15 cellular contexts compared by ENCODE assay signal in genomic region chr10:77533156-77533886, GRCh38.
DNase-seq lines count a peak whose midpoint lies in the region; ATAC-seq, FAIRE-seq and TF ChIP-seq lines count a peak whose summit lies in the region.
"Had no signal": no experiment of that assay in that cellular context is flagged by ENCODE, and none has a peak within 500 bp of the region (broad histone marks: within the 10 kb centered on the region; RNA-seq: fewer than 3 reads in every experiment).

No MANE protein-coding gene starts in this region.

- FAIRE-seq in GM12878 (lab: Jason Lieb, UNC): peak; percentile 61

- no peaks in the 10 kb centered on the region for H3K9me3 Mint-ChIP-seq in HFFc6
- no peaks in the 10 kb centered on the region for H3K9me3 Mint-ChIP-seq in activated CD4-positive, alpha-beta T cell treated with anti-CD3 and anti-CD28 coated beads, Interleukin-2, amount 10 ng/mL, durations not matched to agents 24 days and 14 days
- H3K9me3 Mint-ChIP-seq: activated CD8-positive, alpha-beta T cell treated with anti-CD3 and anti-CD28 coated beads for 36 hours; IgD-negative memory B cell had no signal

- TF ChIP-seq EP300 in GM12878 (IDR thresholded peaks at IDR 0.05; ENCODE audit: borderline replicate concordance in 1 of 2, control insufficient read depth in 1 of 2, low read depth in 2 of 2, low read length in 2 of 2): no peak

- no peaks in the 10 kb centered on the region for H3K9me3 ChIP-seq in GM12878 (replicated peaks; ENCODE audit: control insufficient read depth, insufficient read depth, low read length)
- no peaks in the 10 kb centered on the region for H3K9me3 ChIP-seq in right lobe of liver
- H3K9me3 ChIP-seq in stomach smooth muscle (ENCODE audit: control insufficient read depth in 2 of 2, low read length in 2 of 2): no peaks in the 10 kb centered on the region

- peaks cover 2% of the 10 kb centered on the region; the same call in 1 of the 2 replicates for H3K27me3 Mint-ChIP-seq in HFFc6 (ENCODE audit: insufficient read depth)
- H3K27me3 Mint-ChIP-seq in activated CD4-positive, alpha-beta T cell treated with anti-CD3 and anti-CD28 coated beads, Interleukin-2, amount 10 ng/mL, durations not matched to agents 24 days and 14 days: no peaks in the 10 kb centered on the region
- H3K27me3 Mint-ChIP-seq: IgD-negative memory B cell had no signal

- intact Hi-C loops in GM12878 (cut with micrococcal nuclease; ENCODE audit: unreplicated experiment) (no loop called here), right lobe of liver (cut with DNase I) (no loop called here)
- intact Hi-C loops in activated CD4-positive, alpha-beta T cell treated with anti-CD3 and anti-CD28 coated beads, Interleukin-2, amount 10 ng/mL, durations not matched to agents 24 days and 14 days (cut with micrococcal nuclease): no loop called here

- RAD21 ChIA-PET in GM12878 (lab: Charles Lee; ENCODE audit: unreplicated experiment): interaction anchor here (0.9 to 2.1 kb wide), 8 partner anchors 10 to 107 kb away, joined by 3 to 6 read pairs (median 4); no protein-coding TSS in a partner anchor

- TF ChIP-seq CTCF in HFFc6 (IDR thresholded peaks at IDR 0.05) (no peak), GM12878 (IDR thresholded peaks at IDR 0.05 in 2 of 3, conservative IDR thresholded peaks at IDR 0.05 in 1 of 3; ENCODE audit: control insufficient read depth in 2 of 3, extremely low read depth in 1 of 3, insufficient read depth in 1 of 3, low read depth in 3 of 3, low read length in 3 of 3) (no peak), right lobe of liver (IDR thresholded peaks at IDR 0.05) (no peak)

- H3K4me3 Mint-ChIP-seq in HFFc6: peak overlapping the region; percentile 87
- no peak overlapping the region for H3K4me3 Mint-ChIP-seq in activated CD4-positive, alpha-beta T cell treated with anti-CD3 and anti-CD28 coated beads, Interleukin-2, amount 10 ng/mL, durations not matched to agents 24 days and 14 days
- H3K4me3 Mint-ChIP-seq: activated CD8-positive, alpha-beta T cell treated with anti-CD3 and anti-CD28 coated beads for 36 hours had no signal

- H3K36me3 Mint-ChIP-seq in HFFc6 (ENCODE audit: low read depth): peaks cover 6% of the 10 kb centered on the region
- no peaks in the 10 kb centered on the region for H3K36me3 Mint-ChIP-seq in activated CD4-positive, alpha-beta T cell treated with anti-CD3 and anti-CD28 coated beads, Interleukin-2, amount 10 ng/mL, durations not matched to agents 24 days and 14 days (ENCODE audit: low read depth)
- H3K36me3 Mint-ChIP-seq: IgD-negative memory B cell had no signal

- SMC1A ChIA-PET in GM12878 (lab: Charles Lee; ENCODE audit: uncharacterized antibody, unreplicated experiment): interaction anchor here (0.8 to 2.8 kb wide), 11 partner anchors 9 to 282 kb away, joined by 3 to 16 read pairs (median 4); no protein-coding TSS in a partner anchor

- POLR2A ChIA-PET in GM12878 (lab: Charles Lee): interaction anchor here (0.8 to 4.1 kb wide), 4 partner anchors 11 to 22 kb away, joined by 3 to 17 read pairs (median 5); no protein-coding TSS in a partner anchor

- H3K79me2 ChIP-seq in GM12878 (ENCODE audit: control insufficient read depth, insufficient read depth, low read length): no peaks in the 10 kb centered on the region
- H3K79me2 ChIP-seq: parathyroid adenoma had no signal

- no peaks in the 10 kb centered on the region for H4K20me1 ChIP-seq in GM12878 (ENCODE audit: control insufficient read depth, insufficient read depth)

- CTCF ChIA-PET in GM12878 (lab: Yijun Ruan, JAX): interaction anchor here (0.9 to 1.6 kb wide), 3 partner anchors 10 to 143 kb away, joined by 3 to 5 read pairs (median 4); no protein-coding TSS in a partner anchor

- peaks cover 69% of the 10 kb centered on the region for H3K4me1 Mint-ChIP-seq in HFFc6 (ENCODE audit: low read depth)
- no peaks in the 10 kb centered on the region for H3K4me1 Mint-ChIP-seq in activated CD4-positive, alpha-beta T cell treated with anti-CD3 and anti-CD28 coated beads, Interleukin-2, amount 10 ng/mL, durations not matched to agents 24 days and 14 days

- BruUV-seq in GM12878 (replicated peaks; lab: Mats Ljungman, UMichigan): no TSS peak

- 50% methylated on average over 5 of the region's 6 CpGs for WGBS in GM12878 (ENCODE audit: insufficient coverage, insufficient replicate concordance, low lambda C conversion rate, missing lambda C conversion rate)
- 13% methylated on average over 6 of the region's 6 CpGs for WGBS in right lobe of liver (ENCODE audit: insufficient coverage, low coverage, low lambda C conversion rate, missing lambda C conversion rate)

- H3K27ac ChIP-seq in GM12878 (ENCODE audit: control insufficient read depth, insufficient read depth): no peak overlapping the region
- H3K27ac ChIP-seq in right lobe of liver: peak overlapping the region; percentile 9 to 65 (median 13)
- H3K27ac ChIP-seq in stomach smooth muscle (ENCODE audit: low read length): peak overlapping the region; percentile 31
- H3K27ac ChIP-seq: parathyroid adenoma had no signal

- no peak; the same call in 2 of the 3 replicates for ATAC-seq in GM12878
- peak; percentile 87 to 94 (median 90) for ATAC-seq in right lobe of liver
- no peak for ATAC-seq in HG03432 (IDR thresholded peaks at IDR 0.05; ENCODE audit: unreplicated experiment)
- ATAC-seq: activated CD8-positive, alpha-beta T cell treated with anti-CD3 and anti-CD28 coated beads for 36 hours had no signal

- in situ Hi-C loops in GM12878 (cut with MboI): no loop called here

- H3K36me3 ChIP-seq in GM12878 (ENCODE audit: control insufficient read depth in 2 of 2, insufficient read depth in 2 of 2, low read length in 1 of 2): no peaks in the 10 kb centered on the region
- H3K36me3 ChIP-seq in right lobe of liver: no peaks in the 10 kb centered on the region
- H3K36me3 ChIP-seq in stomach smooth muscle (ENCODE audit: control insufficient read depth in 2 of 2, insufficient read depth in 2 of 2, low read length in 2 of 2): no peaks in the 10 kb centered on the region

- H2AFZ ChIP-seq in GM12878 (ENCODE audit: control insufficient read depth, low read depth, low read length): no peak overlapping the region
- H2AFZ ChIP-seq: parathyroid adenoma had no signal

- no peak for DNase-seq in HFFc6
- no peak for DNase-seq in GM12878 (ENCODE audit: low read depth, low spot score)
- peak; percentile 57 to 89 (median 85) for DNase-seq in right lobe of liver
- DNase-seq in DMS153 (lab: John Stamatoyannopoulos, UW): no peak
- no peak for DNase-seq in activated CD4-positive, alpha-beta T cell treated with anti-CD3 and anti-CD28 coated beads, Interleukin-2, amount 10 ng/mL, durations not matched to agents 24 days and 14 days
- DNase-seq in stimulated activated naive CD4-positive, alpha-beta T cell treated with Interleukin-2 at 50 U/mL for 16 hours (lab: John Stamatoyannopoulos, UW): no peak
- DNase-seq: activated CD8-positive, alpha-beta T cell treated with anti-CD3 and anti-CD28 coated beads for 36 hours; amygdala; dorsolateral prefrontal cortex; NCI-H1048; stimulated activated CD4-positive, alpha-beta T cell treated with anti-CD3 and anti-CD28 coated beads, Interleukin-15, amount 100 ng/mL, for 24 hours had no signal

- H3K4me3 ChIP-seq in GM12878 (no peak overlapping the region), right lobe of liver (no peak overlapping the region), stomach smooth muscle (ENCODE audit: low read length in 2 of 2) (no peak overlapping the region)
- H3K4me3 ChIP-seq: dorsolateral prefrontal cortex had no signal

- H3K4me1 ChIP-seq in GM12878 (ENCODE audit: control insufficient read depth, insufficient read depth, low read length): no peaks in the 10 kb centered on the region
- peaks cover 0 to 28% (median 12%) of the 10 kb centered on the region in 4 donors for H3K4me1 ChIP-seq in right lobe of liver
- peaks cover 52% of the 10 kb centered on the region for H3K4me1 ChIP-seq in stomach smooth muscle (ENCODE audit: control insufficient read depth, insufficient read depth, low read length)

- no peaks in the 10 kb centered on the region for H3K27me3 ChIP-seq in GM12878 (replicated peaks in 1 of 2; ENCODE audit: control insufficient read depth in 2 of 2, insufficient read depth in 2 of 2, low read length in 1 of 2)
- H3K27me3 ChIP-seq in right lobe of liver: no peaks in the 10 kb centered on the region
- no peaks in the 10 kb centered on the region for H3K27me3 ChIP-seq in stomach smooth muscle (ENCODE audit: control insufficient read depth in 1 of 2, insufficient read depth in 2 of 2, low read length in 2 of 2)
- H3K27me3 ChIP-seq: dorsolateral prefrontal cortex had no signal

- peak overlapping the region; percentile 97 for H3K27ac Mint-ChIP-seq in HFFc6
- H3K27ac Mint-ChIP-seq in activated CD4-positive, alpha-beta T cell treated with anti-CD3 and anti-CD28 coated beads, Interleukin-2, amount 10 ng/mL, durations not matched to agents 24 days and 14 days: no peak overlapping the region
- H3K27ac Mint-ChIP-seq: activated CD8-positive, alpha-beta T cell treated with anti-CD3 and anti-CD28 coated beads for 36 hours; IgD-negative memory B cell had no signal

- TF ChIP-seq RAD21 in GM12878 (IDR thresholded peaks at IDR 0.05; ENCODE audit: insufficient read depth, low read depth, low read length): no peak

- H3K4me2 ChIP-seq in GM12878 (ENCODE audit: control insufficient read depth, insufficient read depth): no peak overlapping the region

- no peak for TF ChIP-seq POLR2A in GM12878 (IDR thresholded peaks at IDR 0.05; ENCODE audit: low read depth, low read length)
- peak; percentile 29 for TF ChIP-seq POLR2A in right lobe of liver (IDR thresholded peaks at IDR 0.05)

- H3K9ac ChIP-seq in GM12878 (ENCODE audit: control insufficient read depth, insufficient read depth, low read length) (no peak overlapping the region), stomach smooth muscle (ENCODE audit: low read length in 2 of 2) (no peak overlapping the region)
- H3K9ac ChIP-seq: parathyroid adenoma had no signal

TF ChIP-seq in GM12878, 131 proteins besides CTCF, POLR2A, EP300 and RAD21:
- TF ChIP-seq, protein P1, sequence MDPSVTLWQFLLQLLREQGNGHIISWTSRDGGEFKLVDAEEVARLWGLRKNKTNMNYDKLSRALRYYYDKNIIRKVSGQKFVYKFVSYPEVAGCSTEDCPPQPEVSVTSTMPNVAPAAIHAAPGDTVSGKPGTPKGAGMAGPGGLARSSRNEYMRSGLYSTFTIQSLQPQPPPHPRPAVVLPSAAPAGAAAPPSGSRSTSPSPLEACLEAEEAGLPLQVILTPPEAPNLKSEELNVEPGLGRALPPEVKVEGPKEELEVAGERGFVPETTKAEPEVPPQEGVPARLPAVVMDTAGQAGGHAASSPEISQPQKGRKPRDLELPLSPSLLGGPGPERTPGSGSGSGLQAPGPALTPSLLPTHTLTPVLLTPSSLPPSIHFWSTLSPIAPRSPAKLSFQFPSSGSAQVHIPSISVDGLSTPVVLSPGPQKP (IDR thresholded peaks at IDR 0.05; ENCODE audit: low read depth, low read length): no peak
- TF ChIP-seq JUNB (IDR thresholded peaks at IDR 0.05): no peak
- TF ChIP-seq TARDBP (IDR thresholded peaks at IDR 0.05; ENCODE audit: borderline replicate concordance): no peak
- no peak for TF ChIP-seq ZSCAN29 (IDR thresholded peaks at IDR 0.05)
- TF ChIP-seq HDAC2 (IDR thresholded peaks at IDR 0.05): no peak
- TF ChIP-seq NFXL1 (IDR thresholded peaks at IDR 0.05; ENCODE audit: borderline replicate concordance): no peak
- no peak for TF ChIP-seq SIN3A (IDR thresholded peaks at IDR 0.05; ENCODE audit: low read depth, low read length)

Comparison
In these comparisons a context has a peak if more than half of its experiments do, and no peak if none do; other contexts are left out.
1. DNase-seq: peak in right lobe of liver (3 of 3); none in HFFc6 (single experiment), GM12878 (single experiment), DMS153 (single experiment), activated CD4-positive, alpha-beta T cell treated with anti-CD3 and anti-CD28 coated beads, Interleukin-2, amount 10 ng/mL, durations not matched to agents 24 days and 14 days (single experiment) and stimulated activated naive CD4-positive, alpha-beta T cell treated with Interleukin-2 at 50 U/mL for 16 hours (single experiment).
2. ATAC-seq: peak in right lobe of liver (4 of 4); none in GM12878 (single experiment) and HG03432 (single experiment).